Comparison of ENCODE assay signal across 9 cellular contexts in the genomic region with DNA sequence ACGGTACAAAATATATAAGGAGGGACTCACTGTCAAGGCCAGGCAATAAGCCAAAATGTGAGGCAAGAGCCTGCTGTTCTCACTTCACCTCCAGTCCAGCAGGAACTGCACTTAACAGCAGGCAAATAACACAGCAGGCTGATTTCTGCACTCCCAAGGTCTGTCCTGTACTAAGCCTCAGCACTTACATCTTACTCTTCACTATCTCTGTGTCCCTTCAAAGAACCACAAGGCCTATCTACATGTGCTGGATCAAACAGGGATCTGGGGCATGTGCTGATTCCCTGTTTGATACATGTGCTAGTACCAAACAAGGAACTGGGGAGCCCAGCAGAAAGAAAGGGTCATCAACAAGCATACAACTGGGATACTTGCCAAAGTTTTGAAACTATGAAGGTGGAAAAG. TPM values are rescaled to one million over a fixed set of nuclear protein-coding genes. Genes with fewer than 3 reads are reported as not detected.
DNase-seq lines count a peak whose midpoint lies in the region; ATAC-seq and TF ChIP-seq lines count a peak whose summit lies in the region.
"Had no signal": no experiment of that assay in that cellular context is flagged by ENCODE, and none has a peak within 500 bp of the region (broad histone marks: within the 10 kb centered on the region; RNA-seq: fewer than 3 reads in every experiment).

No MANE protein-coding gene starts in this region.

- H3K27ac Mint-ChIP-seq in CD4-positive, alpha-beta T cell: no peak overlapping the region
- peak overlapping the region in 1 of 10 donors; percentile 12 for H3K27ac Mint-ChIP-seq in naive thymus-derived CD8-positive, alpha-beta T cell

- no peaks in the 10 kb centered on the region for H3K36me3 ChIP-seq in fibroblast of lung (ENCODE audit: control insufficient read depth, insufficient read depth, low read length)

- H3K27me3 ChIP-seq in fibroblast of lung (ENCODE audit: control insufficient read depth, insufficient read depth, low read length): no peaks in the 10 kb centered on the region
- no peaks in the 10 kb centered on the region for H3K27me3 ChIP-seq in CD4-positive, alpha-beta T cell (ENCODE audit: control insufficient read depth, insufficient read depth, low read length)

- no peak overlapping the region for H2AFZ ChIP-seq in fibroblast of lung (ENCODE audit: low read length)

- H4K20me1 ChIP-seq in fibroblast of lung (ENCODE audit: control insufficient read depth, extremely low read depth, insufficient read depth, low read length): peaks cover 3% of the 10 kb centered on the region

- peaks cover 95% of the 10 kb centered on the region for H3K79me2 ChIP-seq in fibroblast of lung (ENCODE audit: control insufficient read depth, insufficient read depth, low read length)

- H3K9ac ChIP-seq in fibroblast of lung (ENCODE audit: insufficient read depth, low read length): no peak overlapping the region
- H3K9ac ChIP-seq: KMS-11 had no signal

- no peak overlapping the region for H3K4me3 Mint-ChIP-seq in CD4-positive, alpha-beta T cell
- H3K4me3 Mint-ChIP-seq in naive thymus-derived CD8-positive, alpha-beta T cell: no peak overlapping the region

- no peaks in the 10 kb centered on the region for H3K9me3 ChIP-seq in fibroblast of lung (ENCODE audit: control insufficient read depth, insufficient read depth, low read depth, low read length)
- no peaks in the 10 kb centered on the region for H3K9me3 ChIP-seq in CD4-positive, alpha-beta T cell (ENCODE audit: control insufficient read depth, low read length)

- no peak for ATAC-seq in GM18870 (IDR thresholded peaks at IDR 0.05; ENCODE audit: unreplicated experiment)
- no peak for ATAC-seq in CD4-positive, alpha-beta T cell (ENCODE audit: poor library complexity)
- ATAC-seq in naive thymus-derived CD8-positive, alpha-beta T cell: no peak

- peak overlapping the region in 1 of 4 experiments; percentile 14 for H3K4me3 ChIP-seq in fibroblast of lung (replicated peaks in 1 of 4; ENCODE audit: control extremely low read depth in 1 of 4, insufficient read depth in 1 of 4, low read depth in 3 of 4, low read length in 4 of 4)

- CTCF ChIA-PET in CD4-positive, alpha-beta T cell (lab: Charles Lee): no interaction called here

- TF ChIP-seq CTCF in fibroblast of lung (conservative IDR thresholded peaks at IDR 0.05 in 1 of 2, IDR thresholded peaks at IDR 0.05 in 1 of 2; ENCODE audit: low read depth in 1 of 2, low read length in 2 of 2): no peak
- TF ChIP-seq CTCF in CD4-positive, alpha-beta T cell (IDR thresholded peaks at IDR 0.05): no peak

- POLR2A ChIA-PET in CD4-positive, alpha-beta T cell (lab: Charles Lee): no interaction called here
- POLR2A ChIA-PET in naive thymus-derived CD8-positive, alpha-beta T cell (lab: Charles Lee): interaction anchor here (0.6 kb wide), 1 partner anchor 252 kb away, joined by 4 read pairs; no protein-coding TSS in a partner anchor

- peaks cover 23% of the 10 kb centered on the region for H3K4me1 ChIP-seq in fibroblast of lung (ENCODE audit: control insufficient read depth, extremely low read depth, insufficient read depth, low read length)

- no peaks in the 10 kb centered on the region for H3K9me3 Mint-ChIP-seq in CD4-positive, alpha-beta T cell
- H3K9me3 Mint-ChIP-seq in naive thymus-derived CD8-positive, alpha-beta T cell: no peaks in the 10 kb centered on the region

- DNase-seq in DMS 273 (lab: John Stamatoyannopoulos, UW; ENCODE audit: unreplicated experiment) (peak; percentile 92), OCI-M1 (lab: John Stamatoyannopoulos, UW) (peak; percentile 69), fibroblast of lung (ENCODE audit: low read depth in 2 of 2) (peak; percentile 78 to 94), posterior vena cava (ENCODE audit: low spot score) (peak; percentile 85)
- no peak for DNase-seq in CD4-positive, alpha-beta T cell
- no peak for DNase-seq in stimulated activated CD4-positive, alpha-beta T cell treated with anti-CD3 and anti-CD28 coated beads, Interleukin-4, amount 100 ng/mL, for 4 hours
- DNase-seq in naive thymus-derived CD8-positive, alpha-beta T cell: no peak

- H3K27ac ChIP-seq in fibroblast of lung (ENCODE audit: insufficient read depth, low read length): peak overlapping the region; percentile 69
- H3K27ac ChIP-seq in CD4-positive, alpha-beta T cell (ENCODE audit: low read depth, low read length): no peak overlapping the region
- H3K27ac ChIP-seq: KMS-11 had no signal

- no peaks in the 10 kb centered on the region for H3K4me1 Mint-ChIP-seq in CD4-positive, alpha-beta T cell (ENCODE audit: low read depth)
- H3K4me1 Mint-ChIP-seq in naive thymus-derived CD8-positive, alpha-beta T cell: peaks cover 0 to 8% (median 0%) of the 10 kb centered on the region in 4 donors

- H3K4me2 ChIP-seq in fibroblast of lung (ENCODE audit: extremely low read depth, insufficient read depth, low read length): peak overlapping the region; percentile 48
- H3K4me2 ChIP-seq: KMS-11 had no signal

- H3K27me3 Mint-ChIP-seq in CD4-positive, alpha-beta T cell: peaks cover 4% of the 10 kb centered on the region
- peaks cover 0 to 3% (median 1%) of the 10 kb centered on the region in 5 donors for H3K27me3 Mint-ChIP-seq in naive thymus-derived CD8-positive, alpha-beta T cell

- no peaks in the 10 kb centered on the region for H3K36me3 Mint-ChIP-seq in CD4-positive, alpha-beta T cell (ENCODE audit: low read depth)
- peaks cover 0 to 2% (median 0%) of the 10 kb centered on the region in 3 donors for H3K36me3 Mint-ChIP-seq in naive thymus-derived CD8-positive, alpha-beta T cell

- intact Hi-C loops in posterior vena cava (cut with DNase I): no loop called here
- intact Hi-C loops in CD4-positive, alpha-beta T cell (cut with DNase I, micrococcal nuclease): no loop called here

RNA-seq across cellular contexts. Expression of a gene that starts 22.2 kb away (rescaled TPM):
- total RNA-seq in fibroblast of lung (107 and 187 TPM in 2 replicates), posterior vena cava (100 to 1,000 TPM in 1 of 2 donors, 10 to 100 TPM in 1; 86.6 to 114 TPM)
- polyA plus RNA-seq in fibroblast of lung: 136 and 170 TPM in 2 replicates
- 242 and 250 TPM in 2 replicates for polyA plus RNA-seq in fibroblast of lung (2012)
- polyA minus RNA-seq in fibroblast of lung (ENCODE audit: low replicate concordance): 571 and 816 TPM in 2 replicates
- 1 to 10 TPM; 1.1 to 1.5 TPM for total RNA-seq in CD4-positive, alpha-beta T cell
- under 1 TPM in 1 of 2 experiments, not detected in 1; 0.13 TPM for total RNA-seq in naive thymus-derived CD8-positive, alpha-beta T cell
- under 1 TPM in 2 of 3 donors, not detected in 1; 0.10 to 0.42 TPM for polyA plus RNA-seq in naive thymus-derived CD8-positive, alpha-beta T cell

Comparison
In these comparisons a context has a peak if more than half of its experiments do, and no peak if none do; other contexts are left out.
1. DNase-seq: peak in DMS 273 (single experiment), OCI-M1 (single experiment), fibroblast of lung (2 of 2) and posterior vena cava (single experiment); none in CD4-positive, alpha-beta T cell (0 of 10), stimulated activated CD4-positive, alpha-beta T cell treated with anti-CD3 and anti-CD28 coated beads, Interleukin-4, amount 100 ng/mL, for 4 hours (0 of 2) and naive thymus-derived CD8-positive, alpha-beta T cell (0 of 10).
2. RNA of a gene that starts 22.2 kb away (total RNA-seq): 107 to 187 TPM in fibroblast of lung and 86.6 to 114 TPM in posterior vena cava; 1.1 to 1.5 TPM in CD4-positive, alpha-beta T cell and 0.13 TPM in naive thymus-derived CD8-positive, alpha-beta T cell; every median in the first group is over 10 times any median in the second.